In genomic region chr13:29436291-29436690, GRCh38 we compare ENCODE assay signal across 1 cellular context.
TF ChIP-seq lines count a peak whose summit lies in the region.

No MANE protein-coding gene starts in this region.

TF ChIP-seq in IMR-90, 13 proteins besides CTCF, POLR2A, EP300 and RAD21 (continued from another document):
- TF ChIP-seq FOS (IDR thresholded peaks at IDR 0.05; ENCODE audit: low read depth, low read length) (peak; percentile 27; the same call in 1 of the 2 replicates), CHD1 (IDR thresholded peaks at IDR 0.05; ENCODE audit: low read depth, low read length) (no peak)
